In genomic region chr2:109376796-109377495, GRCh38 we compare ENCODE assay signal across 22 cellular contexts.
A peak's percentile ranks its signal among the peaks of the same experiment; 100 is the strongest.
DNase-seq lines count a peak whose midpoint lies in the region; ATAC-seq and TF ChIP-seq lines count a peak whose summit lies in the region.
"Had no signal": no experiment of that assay in that cellular context is flagged by ENCODE, and none has a peak within 500 bp of the region (broad histone marks: within the 10 kb centered on the region; RNA-seq: fewer than 3 reads in every experiment).

No MANE protein-coding gene starts in this region.

- H3K4me3 ChIP-seq in Peyer's patch (no peak overlapping the region), epithelial cell of esophagus (ENCODE audit: low read length) (no peak overlapping the region), sigmoid colon (no peak overlapping the region)
- H3K4me3 ChIP-seq: GM23338, heart left ventricle, SK-N-MC, skin epidermis had no signal

- H3K9me3 ChIP-seq in Peyer's patch (no peaks in the 10 kb centered on the region), sigmoid colon (no peaks in the 10 kb centered on the region)
- H3K9me3 ChIP-seq: heart left ventricle had no signal

- TF ChIP-seq POLR2A in Peyer's patch (IDR thresholded peaks at IDR 0.05) = no peak
- TF ChIP-seq POLR2A in sigmoid colon (IDR thresholded peaks at IDR 0.05) = no peak

- ATAC-seq in HG03354 (IDR thresholded peaks at IDR 0.05; ENCODE audit: poor library complexity, severe bottlenecking, unreplicated experiment) = no peak
- ATAC-seq: GM23338; stimulated activated naive B cell treated with anti-CD40 and anti-IgM and Interleukin-4, amounts not matched to agents 10 μg/mL and 1 μg/mL and 100 μg/mL, for 72 hours had no signal

- no peak overlapping the region for H3K27ac ChIP-seq in Peyer's patch
- H3K27ac ChIP-seq in sigmoid colon = no peak overlapping the region
- H3K27ac ChIP-seq: heart left ventricle, HL-60, SK-N-MC, skin epidermis had no signal

- DNase-seq in ELR (ENCODE audit: low read depth) (peak; percentile 66), Peyer's patch (peak; percentile 7 to 41 (median 33)), epithelial cell of esophagus (ENCODE audit: low read depth) (peak; percentile 5), sigmoid colon (peak; percentile 42), HT-29 (ENCODE audit: low spot score) (no peak), NCI-H446 treated with DMSO at 0.1 percent for 48 hours (lab: John Stamatoyannopoulos, UW) (no peak), NCI-H524 treated with DMSO at 0.1 percent for 48 hours (lab: John Stamatoyannopoulos, UW) (no peak)
- DNase-seq: activated CD4-positive, alpha-beta memory T cell treated with anti-CD3 and anti-CD28 coated beads for 36 hours; activated naive CD4-positive, alpha-beta T cell treated with anti-CD3 and anti-CD28 coated beads, Interleukin-2, amount 10 ng/mL, durations not matched to agents 7 days and 5 days; activated T-cell treated with anti-CD3 and anti-CD28 coated beads, Interleukin-2, amount 50 U/mL, for 1 hour; AML-193; NCI-H1105 treated with DMSO at 0.1 percent for 48 hours; NCI-H510A; stimulated activated CD4-positive, alpha-beta T cell treated with anti-CD3 and anti-CD28 coated beads, Interleukin-2, amount 100 ng/mL, for 48 hours; stimulated activated naive B cell treated with anti-CD40 and anti-IgM and Interleukin-4, amounts not matched to agents 10 μg/mL and 1 μg/mL and 100 μg/mL, for 72 hours; T-helper 2 cell had no signal

- H3K36me3 ChIP-seq in Peyer's patch (no peaks in the 10 kb centered on the region), sigmoid colon (peaks cover 0 to 9% (median 0%) of the 10 kb centered on the region in 4 donors)

- 91 to 94% methylated on average over 13 of the region's 13 CpGs for WGBS in sigmoid colon, 2 donors

- intact Hi-C loops in sigmoid colon (cut with DNase I) = no loop called here

- H3K27me3 ChIP-seq in Peyer's patch (no peaks in the 10 kb centered on the region), sigmoid colon (no peaks in the 10 kb centered on the region)
- H3K27me3 ChIP-seq: heart left ventricle had no signal

- H3K4me1 ChIP-seq in Peyer's patch (no peaks in the 10 kb centered on the region), sigmoid colon (peaks cover 0 to under 1% (median under 1%) of the 10 kb centered on the region in 4 donors)

- TF ChIP-seq EP300 in sigmoid colon (IDR thresholded peaks at IDR 0.05) = no peak

- TF ChIP-seq CTCF in Peyer's patch (IDR thresholded peaks at IDR 0.05) (no peak), epithelial cell of esophagus (IDR thresholded peaks at IDR 0.05; ENCODE audit: insufficient read depth, low read depth, low read length, missing control alignments) (no peak), sigmoid colon (IDR thresholded peaks at IDR 0.05) (no peak)

Comparison
In these comparisons a context has a peak if more than half of its experiments do, and no peak if none do; other contexts are left out.
1. DNase-seq: peak in ELR (single experiment), Peyer's patch (3 of 3), epithelial cell of esophagus (single experiment) and sigmoid colon (single experiment); none in HT-29 (single experiment), NCI-H446 treated with DMSO at 0.1 percent for 48 hours (single experiment) and NCI-H524 treated with DMSO at 0.1 percent for 48 hours (single experiment).